ENCODE assay signal across 13 cellular contexts in genomic region chr20:1811621-1812498, GRCh38.
DNase-seq lines count a peak whose midpoint lies in the region; ATAC-seq and TF ChIP-seq lines count a peak whose summit lies in the region.
"Had no signal": no experiment of that assay in that cellular context is flagged by ENCODE, and none has a peak within 500 bp of the region (broad histone marks: within the 10 kb centered on the region; RNA-seq: fewer than 3 reads in every experiment).

No MANE protein-coding gene starts in this region.

- 33% methylated on average over 5 of the region's 5 CpGs for WGBS in mammary epithelial cell (ENCODE audit: low coverage, missing lambda C conversion rate)
- WGBS in right lobe of liver (ENCODE audit: insufficient coverage, low coverage, low lambda C conversion rate, missing lambda C conversion rate), result 81% methylated on average over 5 of the region's 5 CpGs

- CTCF ChIA-PET in mammary epithelial cell (lab: Charles Lee; ENCODE audit: low non-redundant PET), result interaction anchor here (0.6 kb wide), 1 partner anchor 88 kb away, joined by 3 read pairs; no protein-coding TSS in a partner anchor
- CTCF ChIA-PET in activated CD8-positive, alpha-beta memory T cell treated with anti-CD3 and anti-CD28 coated beads, Interleukin-2, amount 10 ng/mL, durations not matched to agents 7 days and 5 days (lab: Charles Lee), result interaction anchor here (1.5 kb wide), 1 partner anchor 35 kb away, joined by 3 read pairs; no protein-coding TSS in a partner anchor

- H3K4me1 Mint-ChIP-seq in stimulated activated naive B cell treated with anti-CD40 and anti-IgM and Interleukin-4, amounts not matched to agents 10 μg/mL and 1 μg/mL and 100 μg/mL, for 72 hours, result peaks cover 51% of the 10 kb centered on the region in 2 donors
- H3K4me1 Mint-ChIP-seq in activated CD8-positive, alpha-beta memory T cell treated with anti-CD3 and anti-CD28 coated beads, Interleukin-2, amount 10 ng/mL, durations not matched to agents 7 days and 5 days, result no peaks in the 10 kb centered on the region

- H3K36me3 ChIP-seq in HAP-1 (replicated peaks) (no peaks in the 10 kb centered on the region), mammary epithelial cell (ENCODE audit: insufficient read depth, low read length) (no peaks in the 10 kb centered on the region), right lobe of liver (no peaks in the 10 kb centered on the region)

- H3K4me3 ChIP-seq in HAP-1 (no peak overlapping the region), mammary epithelial cell (replicated peaks in 1 of 3; ENCODE audit: insufficient read depth in 1 of 3, low read depth in 2 of 3, low read length in 3 of 3) (no peak overlapping the region), right lobe of liver (no peak overlapping the region)

- peak overlapping the region in 1 of 2 donors; percentile 18 for H3K4me3 Mint-ChIP-seq in stimulated activated naive B cell treated with anti-CD40 and anti-IgM and Interleukin-4, amounts not matched to agents 10 μg/mL and 1 μg/mL and 100 μg/mL, for 72 hours
- no peak overlapping the region for H3K4me3 Mint-ChIP-seq in activated CD8-positive, alpha-beta memory T cell treated with anti-CD3 and anti-CD28 coated beads, Interleukin-2, amount 10 ng/mL, durations not matched to agents 7 days and 5 days
- H3K4me3 Mint-ChIP-seq: activated naive CD4-positive, alpha-beta T cell treated with anti-CD3 and anti-CD28 coated beads for 36 hours; nephron had no signal

- no peaks in the 10 kb centered on the region for H4K20me1 ChIP-seq in mammary epithelial cell (ENCODE audit: insufficient read depth, low read length)

- H3K4me2 ChIP-seq in mammary epithelial cell (ENCODE audit: insufficient read depth, low read depth, low read length), result peak overlapping the region; percentile 17

- H3K4me1 ChIP-seq in HAP-1, result peaks cover 13% of the 10 kb centered on the region
- H3K4me1 ChIP-seq in mammary epithelial cell (ENCODE audit: insufficient read depth, low read length), result peaks cover 83% of the 10 kb centered on the region
- H3K4me1 ChIP-seq in right lobe of liver, result peaks cover 0 to 37% (median 6%) of the 10 kb centered on the region in 4 donors

- intact Hi-C loops in mammary epithelial cell (cut with micrococcal nuclease), result no loop called here
- intact Hi-C loops in right lobe of liver (cut with DNase I), result loop anchor here (10.0 kb wide), 1 partner anchor 63 kb away; no protein-coding TSS in a partner anchor

- H3K27ac Mint-ChIP-seq in stimulated activated naive B cell treated with anti-CD40 and anti-IgM and Interleukin-4, amounts not matched to agents 10 μg/mL and 1 μg/mL and 100 μg/mL, for 72 hours, result peak overlapping the region; percentile 72
- no peak overlapping the region for H3K27ac Mint-ChIP-seq in activated CD8-positive, alpha-beta memory T cell treated with anti-CD3 and anti-CD28 coated beads, Interleukin-2, amount 10 ng/mL, durations not matched to agents 7 days and 5 days
- H3K27ac Mint-ChIP-seq: activated naive CD4-positive, alpha-beta T cell treated with anti-CD3 and anti-CD28 coated beads for 36 hours had no signal

- TSS peak; percentile 49 for BruUV-seq in mammary epithelial cell (replicated peaks; lab: Mats Ljungman, UMichigan)

- peak overlapping the region; percentile 87 for H3K27ac ChIP-seq in mammary epithelial cell (ENCODE audit: insufficient read depth, low read depth, low read length)
- peak overlapping the region; percentile 43 to 58 (median 52) for H3K27ac ChIP-seq in right lobe of liver

- H3K9ac ChIP-seq in mammary epithelial cell (ENCODE audit: insufficient read depth, low read length), result peak overlapping the region; percentile 35

- H3K79me2 ChIP-seq in mammary epithelial cell (ENCODE audit: insufficient read depth, low read length), result no peaks in the 10 kb centered on the region

- H3K27me3 Mint-ChIP-seq in stimulated activated naive B cell treated with anti-CD40 and anti-IgM and Interleukin-4, amounts not matched to agents 10 μg/mL and 1 μg/mL and 100 μg/mL, for 72 hours, result no peaks in the 10 kb centered on the region
- peaks cover 47% of the 10 kb centered on the region for H3K27me3 Mint-ChIP-seq in activated CD8-positive, alpha-beta memory T cell treated with anti-CD3 and anti-CD28 coated beads, Interleukin-2, amount 10 ng/mL, durations not matched to agents 7 days and 5 days

- dilution Hi-C loops in mammary epithelial cell (cut with HindIII; ENCODE audit: low sequenced_read_pairs), result no loop called here

- DNase-seq in HAP-1 (ENCODE audit: low spot score in 2 of 2) (peak; percentile 62 to 77), mammary epithelial cell (peak; percentile 39), right lobe of liver (no peak), activated gamma-delta T cell (lab: John Stamatoyannopoulos, UW) (no peak), NCI-H2196 treated with DMSO at 0.1 percent for 48 hours (lab: John Stamatoyannopoulos, UW; ENCODE audit: unreplicated experiment) (no peak)
- DNase-seq in stimulated activated naive B cell treated with anti-CD40 and anti-IgM and Interleukin-4, amounts not matched to agents 10 μg/mL and 1 μg/mL and 100 μg/mL, for 72 hours, result no peak
- no peak for DNase-seq in activated CD8-positive, alpha-beta memory T cell treated with anti-CD3 and anti-CD28 coated beads, Interleukin-2, amount 10 ng/mL, durations not matched to agents 7 days and 5 days
- DNase-seq: activated CD4-positive, CD25-positive, alpha-beta regulatory T cell treated with anti-CD3 and anti-CD28 coated beads, Interleukin-2, amount 50 U/mL, for 72 hours; activated naive CD4-positive, alpha-beta T cell treated with anti-CD3 and anti-CD28 coated beads for 36 hours; erythroblast; NK-92 treated with Interleukin-12 subunit alpha and Interleukin-12 subunit beta, amount 100 ng/mL, for 24 hours had no signal

- H3K9me3 ChIP-seq in HAP-1 (no peaks in the 10 kb centered on the region), mammary epithelial cell (replicated peaks; ENCODE audit: insufficient read depth, low read length) (no peaks in the 10 kb centered on the region), right lobe of liver (no peaks in the 10 kb centered on the region)

- ATAC-seq in right lobe of liver, result peak in 3 of 4 donors; percentile 3 to 19 (median 5)
- ATAC-seq in stimulated activated naive B cell treated with anti-CD40 and anti-IgM and Interleukin-4, amounts not matched to agents 10 μg/mL and 1 μg/mL and 100 μg/mL, for 72 hours (replicated peaks), result no peak
- no peak for ATAC-seq in GM21515 (IDR thresholded peaks at IDR 0.05; ENCODE audit: unreplicated experiment)
- ATAC-seq in activated CD8-positive, alpha-beta memory T cell treated with anti-CD3 and anti-CD28 coated beads, Interleukin-2, amount 10 ng/mL, durations not matched to agents 7 days and 5 days, result no peak

- in situ Hi-C loops in HAP-1 (cut with MboI; ENCODE audit: low sequenced_read_pairs), result no loop called here
- in situ Hi-C loops in mammary epithelial cell (cut with MboI; ENCODE audit: low sequenced_read_pairs in 2 of 2), result no loop called here

- peaks cover 0 to 2% of the 10 kb centered on the region in 2 donors for H3K36me3 Mint-ChIP-seq in stimulated activated naive B cell treated with anti-CD40 and anti-IgM and Interleukin-4, amounts not matched to agents 10 μg/mL and 1 μg/mL and 100 μg/mL, for 72 hours
- no peaks in the 10 kb centered on the region for H3K36me3 Mint-ChIP-seq in activated CD8-positive, alpha-beta memory T cell treated with anti-CD3 and anti-CD28 coated beads, Interleukin-2, amount 10 ng/mL, durations not matched to agents 7 days and 5 days

- no peaks in the 10 kb centered on the region for H3K27me3 ChIP-seq in HAP-1 (ENCODE audit: low read depth)
- H3K27me3 ChIP-seq in mammary epithelial cell (ENCODE audit: insufficient read depth, low read length), result no peaks in the 10 kb centered on the region
- H3K27me3 ChIP-seq in right lobe of liver, result no peaks in the 10 kb centered on the region

- no peak for TF ChIP-seq POLR2A in right lobe of liver (IDR thresholded peaks at IDR 0.05)

- no peaks in the 10 kb centered on the region for H3K9me3 Mint-ChIP-seq in stimulated activated naive B cell treated with anti-CD40 and anti-IgM and Interleukin-4, amounts not matched to agents 10 μg/mL and 1 μg/mL and 100 μg/mL, for 72 hours
- H3K9me3 Mint-ChIP-seq in activated CD8-positive, alpha-beta memory T cell treated with anti-CD3 and anti-CD28 coated beads, Interleukin-2, amount 10 ng/mL, durations not matched to agents 7 days and 5 days (ENCODE audit: low read depth), result no peaks in the 10 kb centered on the region
- H3K9me3 Mint-ChIP-seq: activated naive CD4-positive, alpha-beta T cell treated with anti-CD3 and anti-CD28 coated beads for 36 hours; nephron had no signal

- H2AFZ ChIP-seq in mammary epithelial cell (ENCODE audit: low read depth, low read length), result peak overlapping the region; percentile 72

- TF ChIP-seq CTCF in mammary epithelial cell (conservative IDR thresholded peaks at IDR 0.05 in 1 of 2, IDR thresholded peaks at IDR 0.05 in 1 of 2; ENCODE audit: extremely low read depth in 1 of 2, insufficient read depth in 1 of 2, low read depth in 1 of 2, low read length in 2 of 2), result no peak
- TF ChIP-seq CTCF in right lobe of liver (IDR thresholded peaks at IDR 0.05), result no peak

Comparison
In these comparisons a context has a peak if more than half of its experiments do, and no peak if none do; other contexts are left out.
1. DNase-seq: peak in HAP-1 (2 of 2) and mammary epithelial cell (single experiment); none in right lobe of liver (0 of 3), stimulated activated naive B cell treated with anti-CD40 and anti-IgM and Interleukin-4, amounts not matched to agents 10 μg/mL and 1 μg/mL and 100 μg/mL, for 72 hours (single experiment), activated gamma-delta T cell (single experiment), NCI-H2196 treated with DMSO at 0.1 percent for 48 hours (single experiment) and activated CD8-positive, alpha-beta memory T cell treated with anti-CD3 and anti-CD28 coated beads, Interleukin-2, amount 10 ng/mL, durations not matched to agents 7 days and 5 days (single experiment).
2. ATAC-seq: peak in right lobe of liver (3 of 4); none in stimulated activated naive B cell treated with anti-CD40 and anti-IgM and Interleukin-4, amounts not matched to agents 10 μg/mL and 1 μg/mL and 100 μg/mL, for 72 hours (0 of 2), GM21515 (single experiment) and activated CD8-positive, alpha-beta memory T cell treated with anti-CD3 and anti-CD28 coated beads, Interleukin-2, amount 10 ng/mL, durations not matched to agents 7 days and 5 days (single experiment).